8 cellular contexts compared by ENCODE assay signal in the genomic region with DNA sequence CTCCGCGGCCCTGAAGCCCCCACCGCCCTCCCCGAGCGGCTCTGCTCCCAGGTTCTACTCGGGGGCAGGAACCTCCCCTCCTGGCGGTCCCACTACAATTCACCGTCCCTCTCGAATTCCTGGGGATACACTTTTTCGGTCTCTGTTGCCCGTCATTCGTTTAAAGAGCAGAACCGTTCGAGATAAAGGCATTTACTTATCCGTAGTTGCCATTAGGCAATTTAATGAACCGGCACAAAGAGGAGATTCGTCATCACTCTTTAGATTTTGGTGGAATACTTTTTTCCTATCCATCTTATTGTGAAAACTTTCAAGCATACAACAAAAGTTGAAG. TPM values are rescaled to one million over a fixed set of nuclear protein-coding genes. Genes with fewer than 3 reads are reported as not detected.
DNase-seq lines count a peak whose midpoint lies in the region; ATAC-seq and TF ChIP-seq lines count a peak whose summit lies in the region.

No MANE protein-coding gene starts in this region.

- ATAC-seq in GM23338 (peak; percentile 15; the same call in 1 of the 3 replicates), psoas muscle (no peak), GM18519 (IDR thresholded peaks at IDR 0.05; ENCODE audit: low FRiP score, unreplicated experiment) (no peak)

- H3K36me3 Mint-ChIP-seq in GM23338 (ENCODE audit: low read depth): peaks cover 39% of the 10 kb centered on the region

- peak overlapping the region; percentile 63 for H3K4me3 ChIP-seq in GM23338
- peak overlapping the region; percentile 84 for H3K4me3 ChIP-seq in OCI-LY7 (ENCODE audit: low read depth, low read length, poor library complexity, severe bottlenecking)
- H3K4me3 ChIP-seq in esophagus (ENCODE audit: low read depth in 1 of 2, low read length in 2 of 2): peak overlapping the region; percentile 73 to 78
- peak overlapping the region; percentile 67 for H3K4me3 ChIP-seq in psoas muscle

- peaks cover 24% of the 10 kb centered on the region for H3K4me1 ChIP-seq in GM23338 (ENCODE audit: insufficient read depth)
- peaks cover 38% of the 10 kb centered on the region for H3K4me1 ChIP-seq in OCI-LY7 (ENCODE audit: insufficient read depth, low read length, poor library complexity, severe bottlenecking)
- H3K4me1 ChIP-seq in esophagus (ENCODE audit: control insufficient read depth in 2 of 2, insufficient read depth in 2 of 2, low read length in 1 of 2): peaks cover 0 to 3% of the 10 kb centered on the region in 2 donors
- H3K4me1 ChIP-seq in psoas muscle: peaks cover 12% of the 10 kb centered on the region

- H3K79me2 ChIP-seq in GM23338 (replicated peaks; ENCODE audit: insufficient read depth) (peaks cover 62% of the 10 kb centered on the region), OCI-LY7 (ENCODE audit: insufficient read depth, low read depth, low read length) (peaks cover 38% of the 10 kb centered on the region)

- intact Hi-C loops in OCI-LY7 (cut with micrococcal nuclease; ENCODE audit: unreplicated experiment) (loop anchor here (2.0 to 5.0 kb wide), 3 partner anchors 137 to 638 kb away; partner anchors contain the start of genes QRSL1 and RTN4IP1), psoas muscle (cut with DNase I) (loop anchor here in 1 of 2 donors (5.0 kb wide), 1 partner anchor 638 kb away; no protein-coding TSS in a partner anchor)

- POLR2A ChIA-PET in OCI-LY7 (lab: Charles Lee): interaction anchor here (0.7 to 1.8 kb wide), 5 partner anchors 339 to 647 kb away, joined by 3 to 8 read pairs (median 7); no protein-coding TSS in a partner anchor

- H3K27me3 Mint-ChIP-seq in GM23338 (ENCODE audit: insufficient read depth, low read depth, poor library complexity): peaks cover 43% of the 10 kb centered on the region

- CTCF ChIA-PET in OCI-LY7 (lab: Charles Lee; ENCODE audit: unreplicated experiment): interaction anchor here (0.6 to 1.3 kb wide), 2 partner anchors 22 to 464 kb away, joined by 3 read pairs; no protein-coding TSS in a partner anchor

- H3K9me3 ChIP-seq in OCI-LY7 (ENCODE audit: low read length) (no peaks in the 10 kb centered on the region), esophagus (ENCODE audit: control insufficient read depth in 2 of 2, insufficient read depth in 1 of 2, low read depth in 1 of 2, low read length in 1 of 2) (no peaks in the 10 kb centered on the region), psoas muscle (no peaks in the 10 kb centered on the region)

- WGBS in esophagus, 2 donors: 2 to 3% methylated on average over 17 of the region's 17 CpGs
- 2 to 3% (median 3%) methylated on average over 17 of the region's 17 CpGs for WGBS in psoas muscle, 3 donors

- H2AFZ ChIP-seq in GM23338: no peak overlapping the region
- H2AFZ ChIP-seq in OCI-LY7 (ENCODE audit: low read length): peak overlapping the region; percentile 72; the same call in 1 of the 2 replicates

- H3K27me3 ChIP-seq in GM23338 (ENCODE audit: insufficient read depth) (no peaks in the 10 kb centered on the region), esophagus (ENCODE audit: control insufficient read depth in 1 of 2, insufficient read depth in 2 of 2, low read length in 2 of 2) (peaks cover 0 to 4% of the 10 kb centered on the region in 2 donors), psoas muscle (ENCODE audit: insufficient read depth in 3 of 3, low read length in 2 of 3) (peaks cover 0 to 63% (median 12%) of the 10 kb centered on the region in 3 donors)

- BruUV-seq in OCI-LY7 (replicated peaks; lab: Mats Ljungman, UMichigan): no TSS peak

- TF ChIP-seq CTCF in GM23338 (conservative IDR thresholded peaks at IDR 0.05; ENCODE audit: low read depth in 2 of 2) (no peak), OCI-LY7 (conservative IDR thresholded peaks at IDR 0.05; ENCODE audit: low read length) (no peak), psoas muscle (IDR thresholded peaks at IDR 0.05) (no peak)

- H3K9me3 Mint-ChIP-seq in GM23338: peaks cover 18% of the 10 kb centered on the region; the same call in 2 of the 3 replicates

- H3K36me3 ChIP-seq in GM23338 (ENCODE audit: insufficient read depth): peaks cover 23% of the 10 kb centered on the region
- H3K36me3 ChIP-seq in OCI-LY7 (ENCODE audit: insufficient read depth, low read length): peaks cover 35% of the 10 kb centered on the region
- no peaks in the 10 kb centered on the region for H3K36me3 ChIP-seq in esophagus (ENCODE audit: control insufficient read depth in 2 of 2, insufficient read depth in 2 of 2, low read length in 1 of 2)
- no peaks in the 10 kb centered on the region for H3K36me3 ChIP-seq in psoas muscle (ENCODE audit: insufficient read depth in 1 of 2, low read depth in 1 of 2)

- H3K27ac ChIP-seq in GM23338 (ENCODE audit: low read depth) (peak overlapping the region; percentile 96), OCI-LY7 (ENCODE audit: low read depth, low read length, poor library complexity, severe bottlenecking) (peak overlapping the region; percentile 88), esophagus (ENCODE audit: low read depth in 2 of 2, low read length in 1 of 2) (peak overlapping the region; percentile 43 to 76), psoas muscle (no peak overlapping the region)

- H3K9me2 ChIP-seq in GM23338 (ENCODE audit: insufficient read depth): no peaks in the 10 kb centered on the region
- no peaks in the 10 kb centered on the region for H3K9me2 ChIP-seq in OCI-LY7 (ENCODE audit: insufficient read depth, low read length)

- H3K27ac Mint-ChIP-seq in GM23338: peak overlapping the region; percentile 97

- H4K20me1 ChIP-seq in GM23338 (replicated peaks; ENCODE audit: insufficient read depth) (peaks cover 22% of the 10 kb centered on the region), OCI-LY7 (ENCODE audit: insufficient read depth, low read length) (peaks cover 20% of the 10 kb centered on the region)

- H3K4me2 ChIP-seq in GM23338 (peak overlapping the region; percentile 77), OCI-LY7 (ENCODE audit: low read length) (peak overlapping the region; percentile 82)

- DNase-seq in GM23338 (ENCODE audit: low spot score) (peak; percentile 62), OCI-LY7 (ENCODE audit: low spot score) (peak; percentile 41), psoas muscle (no peak), AML-193 (lab: John Stamatoyannopoulos, UW) (no peak), DMS153 (lab: John Stamatoyannopoulos, UW) (no peak)
- DNase-seq in activated CD4-positive, alpha-beta T cell treated with anti-CD3 and anti-CD28 coated beads for 1 hour: no peak

- peak overlapping the region; percentile 85 for H3K4me3 Mint-ChIP-seq in GM23338

- H3F3A ChIP-seq in GM23338 (replicated peaks; ENCODE audit: low read depth): peaks cover 31% of the 10 kb centered on the region

- H3K4me1 Mint-ChIP-seq in GM23338: peaks cover 30% of the 10 kb centered on the region

TF ChIP-seq in GM23338, 12 proteins besides CTCF, POLR2A, EP300 and RAD21 (continues in another document):
- TF ChIP-seq ZNF331 (CRISPR knock-in tag; IDR thresholded peaks at IDR 0.05; ENCODE audit: low read depth): no peak
- TF ChIP-seq, protein P1, sequence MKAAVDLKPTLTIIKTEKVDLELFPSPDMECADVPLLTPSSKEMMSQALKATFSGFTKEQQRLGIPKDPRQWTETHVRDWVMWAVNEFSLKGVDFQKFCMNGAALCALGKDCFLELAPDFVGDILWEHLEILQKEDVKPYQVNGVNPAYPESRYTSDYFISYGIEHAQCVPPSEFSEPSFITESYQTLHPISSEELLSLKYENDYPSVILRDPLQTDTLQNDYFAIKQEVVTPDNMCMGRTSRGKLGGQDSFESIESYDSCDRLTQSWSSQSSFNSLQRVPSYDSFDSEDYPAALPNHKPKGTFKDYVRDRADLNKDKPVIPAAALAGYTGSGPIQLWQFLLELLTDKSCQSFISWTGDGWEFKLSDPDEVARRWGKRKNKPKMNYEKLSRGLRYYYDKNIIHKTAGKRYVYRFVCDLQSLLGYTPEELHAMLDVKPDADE (IDR thresholded peaks at IDR 0.05): no peak

RNA-seq across cellular contexts. Expression of gene CD24, which starts 1.1 kb away (rescaled TPM):
- 2,810 and 2,907 TPM in 2 replicates for total RNA-seq in GM23338 (2014; rRNA removed; shearing (Covaris generic))
- polyA plus RNA-seq in GM23338 (2016; fragmentation: Nextera tagmentation; extraction: Ambion mirVana) (1,325 and 1,373 TPM in 2 replicates), esophagus (1,000 to 10,000 TPM; 1,138 to 1,326 TPM), psoas muscle (1 to 10 TPM in 1 of 3 donors, under 1 TPM in 2; 0.26 to 1.4 (median 0.56) TPM)
- 320 and 382 TPM in 2 replicates for total RNA-seq in OCI-LY7 (2014; rRNA removed; shearing (Covaris generic))
- total RNA-seq in OCI-LY7 (2022) (198 and 224 TPM in 2 replicates), psoas muscle (1 to 10 TPM in 1 of 4 donors, under 1 TPM in 3; 0.29 to 1.5 (median 0.77) TPM)

RNA-seq across cellular contexts. Expression of gene MTRES1, which starts 52.3 kb away (rescaled TPM):
- total RNA-seq in GM23338 (2014; rRNA removed; shearing (Covaris generic)): 11.1 and 19.0 TPM in 2 replicates
- 51.4 and 51.6 TPM in 2 replicates for polyA plus RNA-seq in GM23338 (2016; fragmentation: Nextera tagmentation; extraction: Ambion mirVana)
- 22.3 and 27.3 TPM in 2 replicates for total RNA-seq in OCI-LY7 (2014; rRNA removed; shearing (Covaris generic))
- 21.6 and 23.0 TPM in 2 replicates for total RNA-seq in OCI-LY7 (2022)
- polyA plus RNA-seq in esophagus: 10 to 100 TPM; 17.5 to 29.3 TPM
- total RNA-seq in psoas muscle: 10 to 100 TPM; 19.0 to 28.3 (median 26.2) TPM
- 10 to 100 TPM; 42.0 to 64.4 (median 42.0) TPM for polyA plus RNA-seq in psoas muscle

Comparison
In these comparisons a context has a peak if more than half of its experiments do, and no peak if none do; other contexts are left out.
1. DNase-seq: peak in GM23338 (single experiment) and OCI-LY7 (single experiment); none in psoas muscle (0 of 2), activated CD4-positive, alpha-beta T cell treated with anti-CD3 and anti-CD28 coated beads for 1 hour (single experiment), AML-193 (0 of 2) and DMS153 (single experiment).
2. RNA of gene CD24, which starts 1.1 kb away (total RNA-seq): 2,810 to 2,907 TPM in GM23338 and 198 to 382 TPM in OCI-LY7; 0.29 to 1.5 TPM in psoas muscle; every median in the first group is over 10 times any median in the second.
3. Peak in every context shown above with its lines, with median percentiles within 50 percentile points of each other: H3K4me3 ChIP-seq.